ENCODE assay signal across 8 cellular contexts in genomic region chr11:67463680-67464410, GRCh38. TPM values are rescaled to one million over a fixed set of nuclear protein-coding genes. Genes with fewer than 3 reads are reported as not detected.
A peak's percentile ranks its signal among the peaks of the same experiment; 100 is the strongest.
DNase-seq lines count a peak whose midpoint lies in the region; ATAC-seq and TF ChIP-seq lines count a peak whose summit lies in the region.

No MANE protein-coding gene starts in this region.

- no peak overlapping the region for H3K27ac Mint-ChIP-seq in activated CD8-positive, alpha-beta T cell treated with anti-CD3 and anti-CD28 coated beads, Interleukin-2, amount 10 ng/mL, durations not matched to agents 7 days and 5 days

- H3K27me3 ChIP-seq in right atrium auricular region: no peaks in the 10 kb centered on the region

- H3K4me1 Mint-ChIP-seq in activated CD8-positive, alpha-beta T cell treated with anti-CD3 and anti-CD28 coated beads, Interleukin-2, amount 10 ng/mL, durations not matched to agents 7 days and 5 days (ENCODE audit: low read depth): peaks cover 35% of the 10 kb centered on the region

- no peaks in the 10 kb centered on the region for H3K9me3 Mint-ChIP-seq in activated CD8-positive, alpha-beta T cell treated with anti-CD3 and anti-CD28 coated beads, Interleukin-2, amount 10 ng/mL, durations not matched to agents 7 days and 5 days (ENCODE audit: insufficient read depth)

- H3K4me3 ChIP-seq in right atrium auricular region (peak overlapping the region; percentile 42 to 66), skeletal muscle cell (ENCODE audit: low read depth, low read length) (peak overlapping the region; percentile 61)

- no peak for TF ChIP-seq CTCF in right atrium auricular region (IDR thresholded peaks at IDR 0.05)

- CTCF ChIA-PET in activated CD8-positive, alpha-beta T cell treated with anti-CD3 and anti-CD28 coated beads, Interleukin-2, amount 10 ng/mL, durations not matched to agents 7 days and 5 days (lab: Charles Lee): interaction anchor here (1.4 kb wide), 1 partner anchor 62 kb away, joined by 5 read pairs; the partner anchor contains the start of gene PPP1CA

- DNase-seq in A172 (ENCODE audit: low spot score): peak; percentile 86
- peak; percentile 86 for DNase-seq in HK-2 (ENCODE audit: unreplicated experiment)
- no peak for DNase-seq in activated CD8-positive, alpha-beta T cell treated with anti-CD3 and anti-CD28 coated beads, Interleukin-2, amount 10 ng/mL, durations not matched to agents 7 days and 5 days
- DNase-seq in right atrium auricular region (ENCODE audit: low spot score): peak; percentile 75
- DNase-seq in skeletal muscle cell (ENCODE audit: low read depth): no peak
- no peak for DNase-seq in NCI-H2196 treated with DMSO at 0.1 percent for 48 hours (lab: John Stamatoyannopoulos, UW; ENCODE audit: unreplicated experiment)

- peak overlapping the region; percentile 91 to 92 for H3K27ac ChIP-seq in right atrium auricular region

- H3K9me3 ChIP-seq in right atrium auricular region: no peaks in the 10 kb centered on the region

- peak overlapping the region; percentile 82 for H3K4me3 Mint-ChIP-seq in activated CD8-positive, alpha-beta T cell treated with anti-CD3 and anti-CD28 coated beads, Interleukin-2, amount 10 ng/mL, durations not matched to agents 7 days and 5 days

- H3K27me3 Mint-ChIP-seq in activated CD8-positive, alpha-beta T cell treated with anti-CD3 and anti-CD28 coated beads, Interleukin-2, amount 10 ng/mL, durations not matched to agents 7 days and 5 days (ENCODE audit: low read depth): peaks cover 2% of the 10 kb centered on the region

- peaks cover 0 to 35% of the 10 kb centered on the region in 2 donors for H3K4me1 ChIP-seq in right atrium auricular region

- no peaks in the 10 kb centered on the region for H3K36me3 ChIP-seq in right atrium auricular region

- peaks cover 4% of the 10 kb centered on the region for H3K36me3 Mint-ChIP-seq in activated CD8-positive, alpha-beta T cell treated with anti-CD3 and anti-CD28 coated beads, Interleukin-2, amount 10 ng/mL, durations not matched to agents 7 days and 5 days (ENCODE audit: low read depth)

- ATAC-seq in activated CD8-positive, alpha-beta T cell treated with anti-CD3 and anti-CD28 coated beads, Interleukin-2, amount 10 ng/mL, durations not matched to agents 7 days and 5 days: no peak
- ATAC-seq in GM21515 (IDR thresholded peaks at IDR 0.05; ENCODE audit: unreplicated experiment) (no peak), HG02642 (IDR thresholded peaks at IDR 0.05; ENCODE audit: poor library complexity, unreplicated experiment) (no peak)

- POLR2A ChIA-PET in activated CD8-positive, alpha-beta T cell treated with anti-CD3 and anti-CD28 coated beads, Interleukin-2, amount 10 ng/mL, durations not matched to agents 7 days and 5 days (lab: Charles Lee): interaction anchor here (0.7 to 1.4 kb wide), 2 partner anchors 12 to 44 kb away, joined by 3 read pairs; partner anchors contain the start of gene CDK2AP2

RNA-seq across cellular contexts. Expression of gene TMEM134, which starts 5.2 kb away (rescaled TPM):
- 14.0 and 20.0 TPM in 2 replicates for total RNA-seq in A172 (2014; rRNA removed; shearing (Covaris generic))
- 10 to 100 TPM; 39.6 to 42.5 TPM for total RNA-seq in activated CD8-positive, alpha-beta T cell treated with anti-CD3 and anti-CD28 coated beads, Interleukin-2, amount 10 ng/mL, durations not matched to agents 7 days and 5 days
- total RNA-seq in right atrium auricular region: 100 to 1,000 TPM in 1 of 2 donors, 10 to 100 TPM in 1; 74.4 to 140 TPM

RNA-seq across cellular contexts. Expression of gene CABP4, which starts 8.7 kb away (rescaled TPM):
- total RNA-seq in A172 (2014; rRNA removed; shearing (Covaris generic)): not detected in 2 replicates
- total RNA-seq in activated CD8-positive, alpha-beta T cell treated with anti-CD3 and anti-CD28 coated beads, Interleukin-2, amount 10 ng/mL, durations not matched to agents 7 days and 5 days: 1 to 10 TPM; 1.6 to 1.9 TPM
- 1 to 10 TPM in 1 of 2 donors, not detected in 1; 1.3 TPM for total RNA-seq in right atrium auricular region

RNA-seq across cellular contexts. Expression of gene GPR152, which starts 11.3 kb away (rescaled TPM):
- total RNA-seq in A172 (2014; rRNA removed; shearing (Covaris generic)): not detected in 2 replicates
- total RNA-seq in activated CD8-positive, alpha-beta T cell treated with anti-CD3 and anti-CD28 coated beads, Interleukin-2, amount 10 ng/mL, durations not matched to agents 7 days and 5 days: not detected
- not detected for total RNA-seq in right atrium auricular region

RNA-seq across cellular contexts. Expression of gene AIP, which starts 19.0 kb away (rescaled TPM):
- 95.8 and 99.9 TPM in 2 replicates for total RNA-seq in A172 (2014; rRNA removed; shearing (Covaris generic))
- 100 to 1,000 TPM; 156 to 163 TPM for total RNA-seq in activated CD8-positive, alpha-beta T cell treated with anti-CD3 and anti-CD28 coated beads, Interleukin-2, amount 10 ng/mL, durations not matched to agents 7 days and 5 days
- 10 to 100 TPM; 49.2 to 78.0 TPM for total RNA-seq in right atrium auricular region

RNA-seq across cellular contexts. Expression of gene CORO1B, which starts 20.6 kb away (rescaled TPM):
- 108 and 116 TPM in 2 replicates for total RNA-seq in A172 (2014; rRNA removed; shearing (Covaris generic))
- total RNA-seq in activated CD8-positive, alpha-beta T cell treated with anti-CD3 and anti-CD28 coated beads, Interleukin-2, amount 10 ng/mL, durations not matched to agents 7 days and 5 days: 100 to 1,000 TPM; 157 to 169 TPM
- total RNA-seq in right atrium auricular region: 10 to 100 TPM; 16.0 to 25.5 TPM

Comparison
In these comparisons a context has a peak if more than half of its experiments do, and no peak if none do; other contexts are left out.
1. DNase-seq: peak in A172 (single experiment), HK-2 (single experiment) and right atrium auricular region (single experiment); none in activated CD8-positive, alpha-beta T cell treated with anti-CD3 and anti-CD28 coated beads, Interleukin-2, amount 10 ng/mL, durations not matched to agents 7 days and 5 days (single experiment), skeletal muscle cell (single experiment) and NCI-H2196 treated with DMSO at 0.1 percent for 48 hours (single experiment).